1 cellular context compared by ENCODE assay signal in the genomic region with DNA sequence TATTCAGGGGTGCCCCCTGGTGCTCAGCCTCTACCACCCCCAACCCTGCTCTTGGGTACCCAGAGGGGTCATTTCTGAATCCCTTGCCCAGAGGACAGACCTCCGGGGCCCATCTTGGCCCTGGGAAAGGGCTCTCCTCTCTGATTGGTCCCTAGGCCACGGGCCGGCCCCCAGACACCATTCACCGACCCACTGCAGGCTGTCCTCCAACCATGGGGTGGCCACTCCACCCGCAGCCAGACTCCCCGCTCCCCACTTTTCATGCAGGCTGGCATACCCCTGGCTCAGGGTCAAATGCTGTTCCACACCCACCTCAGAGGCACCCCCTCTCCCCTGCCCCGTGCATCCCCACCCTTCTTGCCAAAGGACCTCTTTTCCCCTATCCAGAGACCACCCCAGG.
TF ChIP-seq lines count a peak whose summit lies in the region.

No MANE protein-coding gene starts in this region.

TF ChIP-seq in K562, 482 proteins besides CTCF, POLR2A, EP300 and RAD21 (continues in another document):
- TF ChIP-seq, protein P1, sequence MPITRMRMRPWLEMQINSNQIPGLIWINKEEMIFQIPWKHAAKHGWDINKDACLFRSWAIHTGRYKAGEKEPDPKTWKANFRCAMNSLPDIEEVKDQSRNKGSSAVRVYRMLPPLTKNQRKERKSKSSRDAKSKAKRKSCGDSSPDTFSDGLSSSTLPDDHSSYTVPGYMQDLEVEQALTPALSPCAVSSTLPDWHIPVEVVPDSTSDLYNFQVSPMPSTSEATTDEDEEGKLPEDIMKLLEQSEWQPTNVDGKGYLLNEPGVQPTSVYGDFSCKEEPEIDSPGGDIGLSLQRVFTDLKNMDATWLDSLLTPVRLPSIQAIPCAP (CRISPR knock-in tag; IDR thresholded peaks at IDR 0.05; ENCODE audit: borderline replicate concordance): no peak
- TF ChIP-seq CEBPG (CRISPR knock-in tag; IDR thresholded peaks at IDR 0.05) (no peak), CEBPG (tag; conservative IDR thresholded peaks at IDR 0.05 in 1 of 2, IDR thresholded peaks at IDR 0.05 in 1 of 2) (no peak), HIVEP1 (CRISPR knock-in tag; IDR thresholded peaks at IDR 0.05) (no peak), HDAC8 (tag; IDR thresholded peaks at IDR 0.05) (no peak), SETDB1 (IDR thresholded peaks at IDR 0.05; ENCODE audit: low read length) (no peak), CBX3 (IDR thresholded peaks at IDR 0.05; ENCODE audit: borderline replicate concordance in 1 of 2, low read length in 2 of 2) (no peak), RFX5 (IDR thresholded peaks at IDR 0.05; ENCODE audit: low read depth, low read length) (no peak), ZFP36 (IDR thresholded peaks at IDR 0.05; ENCODE audit: low read depth, low read length, partially characterized antibody) (no peak), MTF1 (CRISPR knock-in tag; IDR thresholded peaks at IDR 0.05; ENCODE audit: borderline replicate concordance) (no peak), SP2 (IDR thresholded peaks at IDR 0.05; ENCODE audit: extremely low read depth, low read depth, low read length, poor library complexity, severe bottlenecking) (no peak), ZNF224 (CRISPR knock-in tag; IDR thresholded peaks at IDR 0.05) (no peak), EP400 (IDR thresholded peaks at IDR 0.05) (no peak), TAF1 (IDR thresholded peaks at IDR 0.05; ENCODE audit: control insufficient read depth, extremely low read depth, insufficient read depth, low read length, severe bottlenecking) (no peak), WHSC1 (IDR thresholded peaks at IDR 0.05; ENCODE audit: low read length) (no peak), RBM22 (IDR thresholded peaks at IDR 0.05; ENCODE audit: low read depth, low read length, poor library complexity, severe bottlenecking) (peak; percentile 54), POLR2AphosphoS2 (IDR thresholded peaks at IDR 0.05; ENCODE audit: low read length) (0 out of 2 replicates have a peak, but pooled peaks have one; percentile 59), PCBP1 (IDR thresholded peaks at IDR 0.05; ENCODE audit: low read depth, low read length, poor library complexity, severe bottlenecking) (no peak), U2AF2 (optimal IDR thresholded peaks at IDR 0.05; ENCODE audit: low read depth, low read length) (no peak), POLR2AphosphoS5 (IDR thresholded peaks at IDR 0.05; ENCODE audit: control insufficient read depth, insufficient read depth, low read depth, low read length) (0 out of 2 replicates have a peak, but pooled peaks have one; percentile 12), POLR2G (IDR thresholded peaks at IDR 0.05; ENCODE audit: low read depth, low read length) (peak; percentile 54; the same call in 1 of the 2 replicates), XRCC3 (IDR thresholded peaks at IDR 0.05) (no peak), KDM5B (IDR thresholded peaks at IDR 0.05; ENCODE audit: insufficient replicate concordance, low read depth, low read length) (no peak), SMARCA4 (IDR thresholded peaks at IDR 0.05) (no peak), ATF1 (CRISPR knock-in tag; IDR thresholded peaks at IDR 0.05) (no peak), ATF1 (tag; IDR thresholded peaks at IDR 0.05) (no peak), EWSR1 (IDR thresholded peaks at IDR 0.05; ENCODE audit: borderline replicate concordance, low read depth, partially characterized antibody) (peak; percentile 7), ZNF584 (CRISPR knock-in tag; IDR thresholded peaks at IDR 0.05; ENCODE audit: low read depth) (no peak)
- TF ChIP-seq, protein P2, sequence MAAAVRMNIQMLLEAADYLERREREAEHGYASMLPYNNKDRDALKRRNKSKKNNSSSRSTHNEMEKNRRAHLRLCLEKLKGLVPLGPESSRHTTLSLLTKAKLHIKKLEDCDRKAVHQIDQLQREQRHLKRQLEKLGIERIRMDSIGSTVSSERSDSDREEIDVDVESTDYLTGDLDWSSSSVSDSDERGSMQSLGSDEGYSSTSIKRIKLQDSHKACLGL (CRISPR knock-in tag; IDR thresholded peaks at IDR 0.05; ENCODE audit: borderline replicate concordance, poor library complexity, severe bottlenecking): no peak
- TF ChIP-seq, protein P3, sequence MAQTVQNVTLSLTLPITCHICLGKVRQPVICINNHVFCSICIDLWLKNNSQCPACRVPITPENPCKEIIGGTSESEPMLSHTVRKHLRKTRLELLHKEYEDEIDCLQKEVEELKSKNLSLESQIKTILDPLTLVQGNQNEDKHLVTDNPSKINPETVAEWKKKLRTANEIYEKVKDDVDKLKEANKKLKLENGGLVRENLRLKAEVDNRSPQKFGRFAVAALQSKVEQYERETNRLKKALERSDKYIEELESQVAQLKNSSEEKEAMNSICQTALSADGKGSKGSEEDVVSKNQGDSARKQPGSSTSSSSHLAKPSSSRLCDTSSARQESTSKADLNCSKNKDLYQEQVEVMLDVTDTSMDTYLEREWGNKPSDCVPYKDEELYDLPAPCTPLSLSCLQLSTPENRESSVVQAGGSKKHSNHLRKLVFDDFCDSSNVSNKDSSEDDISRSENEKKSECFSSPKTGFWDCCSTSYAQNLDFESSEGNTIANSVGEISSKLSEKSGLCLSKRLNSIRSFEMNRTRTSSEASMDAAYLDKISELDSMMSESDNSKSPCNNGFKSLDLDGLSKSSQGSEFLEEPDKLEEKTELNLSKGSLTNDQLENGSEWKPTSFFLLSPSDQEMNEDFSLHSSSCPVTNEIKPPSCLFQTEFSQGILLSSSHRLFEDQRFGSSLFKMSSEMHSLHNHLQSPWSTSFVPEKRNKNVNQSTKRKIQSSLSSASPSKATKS (CRISPR knock-in tag; IDR thresholded peaks at IDR 0.05): no peak
- TF ChIP-seq, protein P4, sequence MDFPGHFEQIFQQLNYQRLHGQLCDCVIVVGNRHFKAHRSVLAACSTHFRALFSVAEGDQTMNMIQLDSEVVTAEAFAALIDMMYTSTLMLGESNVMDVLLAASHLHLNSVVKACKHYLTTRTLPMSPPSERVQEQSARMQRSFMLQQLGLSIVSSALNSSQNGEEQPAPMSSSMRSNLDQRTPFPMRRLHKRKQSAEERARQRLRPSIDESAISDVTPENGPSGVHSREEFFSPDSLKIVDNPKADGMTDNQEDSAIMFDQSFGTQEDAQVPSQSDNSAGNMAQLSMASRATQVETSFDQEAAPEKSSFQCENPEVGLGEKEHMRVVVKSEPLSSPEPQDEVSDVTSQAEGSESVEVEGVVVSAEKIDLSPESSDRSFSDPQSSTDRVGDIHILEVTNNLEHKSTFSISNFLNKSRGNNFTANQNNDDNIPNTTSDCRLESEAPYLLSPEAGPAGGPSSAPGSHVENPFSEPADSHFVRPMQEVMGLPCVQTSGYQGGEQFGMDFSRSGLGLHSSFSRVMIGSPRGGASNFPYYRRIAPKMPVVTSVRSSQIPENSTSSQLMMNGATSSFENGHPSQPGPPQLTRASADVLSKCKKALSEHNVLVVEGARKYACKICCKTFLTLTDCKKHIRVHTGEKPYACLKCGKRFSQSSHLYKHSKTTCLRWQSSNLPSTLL (IDR thresholded peaks at IDR 0.05): no peak
- TF ChIP-seq, protein P5, sequence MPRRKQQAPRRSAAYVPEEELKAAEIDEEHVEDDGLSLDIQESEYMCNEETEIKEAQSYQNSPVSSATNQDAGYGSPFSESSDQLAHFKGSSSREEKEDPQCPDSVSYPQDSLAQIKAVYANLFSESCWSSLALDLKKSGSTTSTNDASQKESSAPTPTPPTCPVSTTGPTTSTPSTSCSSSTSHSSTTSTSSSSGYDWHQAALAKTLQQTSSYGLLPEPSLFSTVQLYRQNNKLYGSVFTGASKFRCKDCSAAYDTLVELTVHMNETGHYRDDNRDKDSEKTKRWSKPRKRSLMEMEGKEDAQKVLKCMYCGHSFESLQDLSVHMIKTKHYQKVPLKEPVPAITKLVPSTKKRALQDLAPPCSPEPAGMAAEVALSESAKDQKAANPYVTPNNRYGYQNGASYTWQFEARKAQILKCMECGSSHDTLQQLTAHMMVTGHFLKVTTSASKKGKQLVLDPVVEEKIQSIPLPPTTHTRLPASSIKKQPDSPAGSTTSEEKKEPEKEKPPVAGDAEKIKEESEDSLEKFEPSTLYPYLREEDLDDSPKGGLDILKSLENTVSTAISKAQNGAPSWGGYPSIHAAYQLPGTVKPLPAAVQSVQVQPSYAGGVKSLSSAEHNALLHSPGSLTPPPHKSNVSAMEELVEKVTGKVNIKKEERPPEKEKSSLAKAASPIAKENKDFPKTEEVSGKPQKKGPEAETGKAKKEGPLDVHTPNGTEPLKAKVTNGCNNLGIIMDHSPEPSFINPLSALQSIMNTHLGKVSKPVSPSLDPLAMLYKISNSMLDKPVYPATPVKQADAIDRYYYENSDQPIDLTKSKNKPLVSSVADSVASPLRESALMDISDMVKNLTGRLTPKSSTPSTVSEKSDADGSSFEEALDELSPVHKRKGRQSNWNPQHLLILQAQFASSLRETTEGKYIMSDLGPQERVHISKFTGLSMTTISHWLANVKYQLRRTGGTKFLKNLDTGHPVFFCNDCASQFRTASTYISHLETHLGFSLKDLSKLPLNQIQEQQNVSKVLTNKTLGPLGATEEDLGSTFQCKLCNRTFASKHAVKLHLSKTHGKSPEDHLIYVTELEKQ (CRISPR knock-in tag; IDR thresholded peaks at IDR 0.05): no peak
- TF ChIP-seq, protein P6, sequence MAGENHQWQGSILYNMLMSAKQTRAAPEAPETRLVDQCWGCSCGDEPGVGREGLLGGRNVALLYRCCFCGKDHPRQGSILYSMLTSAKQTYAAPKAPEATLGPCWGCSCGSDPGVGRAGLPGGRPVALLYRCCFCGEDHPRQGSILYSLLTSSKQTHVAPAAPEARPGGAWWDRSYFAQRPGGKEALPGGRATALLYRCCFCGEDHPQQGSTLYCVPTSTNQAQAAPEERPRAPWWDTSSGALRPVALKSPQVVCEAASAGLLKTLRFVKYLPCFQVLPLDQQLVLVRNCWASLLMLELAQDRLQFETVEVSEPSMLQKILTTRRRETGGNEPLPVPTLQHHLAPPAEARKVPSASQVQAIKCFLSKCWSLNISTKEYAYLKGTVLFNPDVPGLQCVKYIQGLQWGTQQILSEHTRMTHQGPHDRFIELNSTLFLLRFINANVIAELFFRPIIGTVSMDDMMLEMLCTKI (IDR thresholded peaks at IDR 0.05; ENCODE audit: partially characterized antibody): no peak
- TF ChIP-seq, protein P7, sequence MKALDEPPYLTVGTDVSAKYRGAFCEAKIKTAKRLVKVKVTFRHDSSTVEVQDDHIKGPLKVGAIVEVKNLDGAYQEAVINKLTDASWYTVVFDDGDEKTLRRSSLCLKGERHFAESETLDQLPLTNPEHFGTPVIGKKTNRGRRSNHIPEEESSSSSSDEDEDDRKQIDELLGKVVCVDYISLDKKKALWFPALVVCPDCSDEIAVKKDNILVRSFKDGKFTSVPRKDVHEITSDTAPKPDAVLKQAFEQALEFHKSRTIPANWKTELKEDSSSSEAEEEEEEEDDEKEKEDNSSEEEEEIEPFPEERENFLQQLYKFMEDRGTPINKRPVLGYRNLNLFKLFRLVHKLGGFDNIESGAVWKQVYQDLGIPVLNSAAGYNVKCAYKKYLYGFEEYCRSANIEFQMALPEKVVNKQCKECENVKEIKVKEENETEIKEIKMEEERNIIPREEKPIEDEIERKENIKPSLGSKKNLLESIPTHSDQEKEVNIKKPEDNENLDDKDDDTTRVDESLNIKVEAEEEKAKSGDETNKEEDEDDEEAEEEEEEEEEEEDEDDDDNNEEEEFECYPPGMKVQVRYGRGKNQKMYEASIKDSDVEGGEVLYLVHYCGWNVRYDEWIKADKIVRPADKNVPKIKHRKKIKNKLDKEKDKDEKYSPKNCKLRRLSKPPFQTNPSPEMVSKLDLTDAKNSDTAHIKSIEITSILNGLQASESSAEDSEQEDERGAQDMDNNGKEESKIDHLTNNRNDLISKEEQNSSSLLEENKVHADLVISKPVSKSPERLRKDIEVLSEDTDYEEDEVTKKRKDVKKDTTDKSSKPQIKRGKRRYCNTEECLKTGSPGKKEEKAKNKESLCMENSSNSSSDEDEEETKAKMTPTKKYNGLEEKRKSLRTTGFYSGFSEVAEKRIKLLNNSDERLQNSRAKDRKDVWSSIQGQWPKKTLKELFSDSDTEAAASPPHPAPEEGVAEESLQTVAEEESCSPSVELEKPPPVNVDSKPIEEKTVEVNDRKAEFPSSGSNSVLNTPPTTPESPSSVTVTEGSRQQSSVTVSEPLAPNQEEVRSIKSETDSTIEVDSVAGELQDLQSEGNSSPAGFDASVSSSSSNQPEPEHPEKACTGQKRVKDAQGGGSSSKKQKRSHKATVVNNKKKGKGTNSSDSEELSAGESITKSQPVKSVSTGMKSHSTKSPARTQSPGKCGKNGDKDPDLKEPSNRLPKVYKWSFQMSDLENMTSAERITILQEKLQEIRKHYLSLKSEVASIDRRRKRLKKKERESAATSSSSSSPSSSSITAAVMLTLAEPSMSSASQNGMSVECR (CRISPR knock-in tag; IDR thresholded peaks at IDR 0.05): no peak
- TF ChIP-seq, protein P8, sequence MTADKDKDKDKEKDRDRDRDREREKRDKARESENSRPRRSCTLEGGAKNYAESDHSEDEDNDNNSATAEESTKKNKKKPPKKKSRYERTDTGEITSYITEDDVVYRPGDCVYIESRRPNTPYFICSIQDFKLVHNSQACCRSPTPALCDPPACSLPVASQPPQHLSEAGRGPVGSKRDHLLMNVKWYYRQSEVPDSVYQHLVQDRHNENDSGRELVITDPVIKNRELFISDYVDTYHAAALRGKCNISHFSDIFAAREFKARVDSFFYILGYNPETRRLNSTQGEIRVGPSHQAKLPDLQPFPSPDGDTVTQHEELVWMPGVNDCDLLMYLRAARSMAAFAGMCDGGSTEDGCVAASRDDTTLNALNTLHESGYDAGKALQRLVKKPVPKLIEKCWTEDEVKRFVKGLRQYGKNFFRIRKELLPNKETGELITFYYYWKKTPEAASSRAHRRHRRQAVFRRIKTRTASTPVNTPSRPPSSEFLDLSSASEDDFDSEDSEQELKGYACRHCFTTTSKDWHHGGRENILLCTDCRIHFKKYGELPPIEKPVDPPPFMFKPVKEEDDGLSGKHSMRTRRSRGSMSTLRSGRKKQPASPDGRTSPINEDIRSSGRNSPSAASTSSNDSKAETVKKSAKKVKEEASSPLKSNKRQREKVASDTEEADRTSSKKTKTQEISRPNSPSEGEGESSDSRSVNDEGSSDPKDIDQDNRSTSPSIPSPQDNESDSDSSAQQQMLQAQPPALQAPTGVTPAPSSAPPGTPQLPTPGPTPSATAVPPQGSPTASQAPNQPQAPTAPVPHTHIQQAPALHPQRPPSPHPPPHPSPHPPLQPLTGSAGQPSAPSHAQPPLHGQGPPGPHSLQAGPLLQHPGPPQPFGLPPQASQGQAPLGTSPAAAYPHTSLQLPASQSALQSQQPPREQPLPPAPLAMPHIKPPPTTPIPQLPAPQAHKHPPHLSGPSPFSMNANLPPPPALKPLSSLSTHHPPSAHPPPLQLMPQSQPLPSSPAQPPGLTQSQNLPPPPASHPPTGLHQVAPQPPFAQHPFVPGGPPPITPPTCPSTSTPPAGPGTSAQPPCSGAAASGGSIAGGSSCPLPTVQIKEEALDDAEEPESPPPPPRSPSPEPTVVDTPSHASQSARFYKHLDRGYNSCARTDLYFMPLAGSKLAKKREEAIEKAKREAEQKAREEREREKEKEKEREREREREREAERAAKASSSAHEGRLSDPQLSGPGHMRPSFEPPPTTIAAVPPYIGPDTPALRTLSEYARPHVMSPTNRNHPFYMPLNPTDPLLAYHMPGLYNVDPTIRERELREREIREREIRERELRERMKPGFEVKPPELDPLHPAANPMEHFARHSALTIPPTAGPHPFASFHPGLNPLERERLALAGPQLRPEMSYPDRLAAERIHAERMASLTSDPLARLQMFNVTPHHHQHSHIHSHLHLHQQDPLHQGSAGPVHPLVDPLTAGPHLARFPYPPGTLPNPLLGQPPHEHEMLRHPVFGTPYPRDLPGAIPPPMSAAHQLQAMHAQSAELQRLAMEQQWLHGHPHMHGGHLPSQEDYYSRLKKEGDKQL (CRISPR knock-in tag; IDR thresholded peaks at IDR 0.05; ENCODE audit: borderline replicate concordance): no peak
